21 cellular contexts compared by ENCODE assay signal in genomic region chr6:130676773-130677144, GRCh38.
"Had no signal": no experiment of that assay in that cellular context is flagged by ENCODE, and none has a peak within 500 bp of the region (broad histone marks: within the 10 kb centered on the region; RNA-seq: fewer than 3 reads in every experiment).

No MANE protein-coding gene starts in this region.

- H3K4me3 ChIP-seq: cardiac muscle cell, Peyer's patch, SJCRH30 had no signal

- H3K36me3 ChIP-seq: brain microvascular endothelial cell, cardiac muscle cell, Peyer's patch, SJCRH30, WERI-Rb-1 had no signal

- H3K27ac Mint-ChIP-seq: activated CD8-positive, alpha-beta memory T cell treated with anti-CD3 and anti-CD28 coated beads, Interleukin-2, amount 10 ng/mL, durations not matched to agents 7 days and 5 days; activated naive CD4-positive, alpha-beta T cell treated with anti-CD3 and anti-CD28 coated beads for 36 hours; activated naive CD8-positive, alpha-beta T cell; activated T-cell treated with anti-CD3 and anti-CD28 coated beads, Interleukin-2, amount 50 U/mL, for 24 hours had no signal

- H3K4me3 Mint-ChIP-seq: activated CD8-positive, alpha-beta memory T cell treated with anti-CD3 and anti-CD28 coated beads, Interleukin-2, amount 10 ng/mL, durations not matched to agents 7 days and 5 days; activated naive CD4-positive, alpha-beta T cell treated with anti-CD3 and anti-CD28 coated beads for 36 hours; activated naive CD8-positive, alpha-beta T cell; activated T-cell treated with anti-CD3 and anti-CD28 coated beads, Interleukin-2, amount 50 U/mL, for 24 hours had no signal

- H3K9me3 ChIP-seq: Peyer's patch, SJCRH30, SK-N-SH had no signal

- H3K4me2 ChIP-seq: SK-N-SH had no signal

- H3K27me3 ChIP-seq: brain microvascular endothelial cell, cardiac muscle cell, Peyer's patch, SJCRH30 had no signal

- DNase-seq: activated CD4-positive, alpha-beta T cell treated with anti-CD3 and anti-CD28 coated beads for 4 hours; activated CD4-positive, alpha-beta T cell treated with anti-CD3 and anti-CD28 coated beads, Interleukin-2, amount 50 U/mL, for 4 hours; activated CD8-positive, alpha-beta memory T cell treated with anti-CD3 and anti-CD28 coated beads, Interleukin-2, amount 10 ng/mL, durations not matched to agents 7 days and 5 days; activated gamma-delta T cell; activated naive CD4-positive, alpha-beta T cell treated with anti-CD3 and anti-CD28 coated beads for 36 hours; activated T-cell treated with anti-CD3 and anti-CD28 coated beads, Interleukin-2, amount 50 U/mL, for 24 hours; Kasumi-1; KBM-7; NCI-H146; NCI-H187 treated with DMSO at 0.1 percent for 48 hours; NCI-H2081 treated with DMSO at 0.1 percent for 48 hours; NCI-H446; Peyer's patch; Right ventricle myocardium superior; SK-N-SH had no signal

- H3K9ac ChIP-seq: SK-N-SH had no signal

- H3K27me3 Mint-ChIP-seq: activated CD8-positive, alpha-beta memory T cell treated with anti-CD3 and anti-CD28 coated beads, Interleukin-2, amount 10 ng/mL, durations not matched to agents 7 days and 5 days; activated naive CD8-positive, alpha-beta T cell; activated T-cell treated with anti-CD3 and anti-CD28 coated beads, Interleukin-2, amount 50 U/mL, for 24 hours had no signal

- H3K9me2 ChIP-seq: SK-N-SH had no signal

- H3K27ac ChIP-seq: cardiac muscle cell, Peyer's patch, RWPE1, SJCRH30, WERI-Rb-1 had no signal

- ATAC-seq: activated CD8-positive, alpha-beta memory T cell treated with anti-CD3 and anti-CD28 coated beads, Interleukin-2, amount 10 ng/mL, durations not matched to agents 7 days and 5 days had no signal

- H3K4me1 ChIP-seq: Peyer's patch had no signal
